Comparison of ENCODE assay signal across 19 cellular contexts in the genomic region with DNA sequence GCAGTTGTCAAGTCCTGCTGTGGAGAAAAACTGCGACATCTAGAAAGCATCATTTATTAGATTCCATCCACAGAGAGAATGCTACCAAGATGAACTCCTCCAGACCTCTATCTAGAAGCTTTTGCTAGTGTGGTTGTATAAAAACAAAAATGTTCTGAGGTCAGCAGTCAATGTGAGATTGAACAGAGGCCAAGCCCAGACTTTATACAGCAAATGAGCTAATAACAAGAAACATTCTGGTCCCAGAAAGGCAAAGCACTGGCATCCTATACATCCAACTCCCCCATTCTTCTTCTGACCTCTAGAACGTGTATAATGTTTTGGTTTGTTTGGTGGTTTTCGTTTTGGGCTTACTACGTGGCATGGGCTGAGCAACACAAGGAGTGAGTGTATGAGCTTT. TPM values are rescaled to one million over a fixed set of nuclear protein-coding genes. Genes with fewer than 3 reads are reported as not detected.
DNase-seq lines count a peak whose midpoint lies in the region; ATAC-seq and TF ChIP-seq lines count a peak whose summit lies in the region.
"Had no signal": no experiment of that assay in that cellular context is flagged by ENCODE, and none has a peak within 500 bp of the region (broad histone marks: within the 10 kb centered on the region; RNA-seq: fewer than 3 reads in every experiment).

No MANE protein-coding gene starts in this region.

- H3K27ac Mint-ChIP-seq in nephron progenitor cell = no peak overlapping the region
- H3K27ac Mint-ChIP-seq: CD8-positive, alpha-beta T cell had no signal

- H3K4me1 ChIP-seq in BLaER1 treated with 17β-estradiol and CSF1 and Interleukin-3, amounts not matched to agents 10 nM and 100 nM = peaks cover 7 to 49% (median 37%) of the 10 kb centered on the region in 10 experiments
- peaks cover 8% of the 10 kb centered on the region for H3K4me1 ChIP-seq in osteoblast (ENCODE audit: insufficient read depth, low read length)

- ATAC-seq in GM19455 (IDR thresholded peaks at IDR 0.05; ENCODE audit: unreplicated experiment) = no peak
- ATAC-seq: A549; CD8-positive, alpha-beta T cell had no signal

- H3K4me3 ChIP-seq in BLaER1 treated with 17β-estradiol and CSF1 and Interleukin-3, amounts not matched to agents 10 nM and 100 nM = no peak overlapping the region
- H3K4me3 ChIP-seq in astrocyte of the spinal cord (ENCODE audit: low read depth, low read length) = no peak overlapping the region
- H3K4me3 ChIP-seq in osteoblast (ENCODE audit: insufficient read depth, low read length) = no peak overlapping the region
- H3K4me3 ChIP-seq: A549 had no signal

- H3K27me3 Mint-ChIP-seq in nephron progenitor cell (ENCODE audit: low read depth, poor library complexity) = peaks cover 20% of the 10 kb centered on the region

- H3K4me2 ChIP-seq in BLaER1 treated with 17β-estradiol and CSF1 and Interleukin-3, amounts not matched to agents 10 nM and 100 nM = peak overlapping the region in 9 of 11 experiments; percentile 55 to 81 (median 66); a peak in 13 of 22 replicates
- H3K4me2 ChIP-seq in osteoblast (ENCODE audit: insufficient read depth, low read length) = no peak overlapping the region
- H3K4me2 ChIP-seq: A549 had no signal

- no peaks in the 10 kb centered on the region for H4K20me1 ChIP-seq in BLaER1 treated with 17β-estradiol and CSF1 and Interleukin-3, amounts not matched to agents 10 nM and 100 nM
- no peaks in the 10 kb centered on the region for H4K20me1 ChIP-seq in osteoblast (ENCODE audit: insufficient read depth, low read length)

- H3K4me1 Mint-ChIP-seq in nephron progenitor cell = peaks cover 12% of the 10 kb centered on the region

- no peaks in the 10 kb centered on the region for H3K27me3 ChIP-seq in BLaER1 treated with 17β-estradiol and CSF1 and Interleukin-3, amounts not matched to agents 10 nM and 100 nM
- H3K27me3 ChIP-seq in osteoblast (ENCODE audit: insufficient read depth, low read length) = peaks cover 10% of the 10 kb centered on the region

- H2AFZ ChIP-seq in osteoblast (ENCODE audit: low read length) = peak overlapping the region; percentile 45

- no peaks in the 10 kb centered on the region for H3K36me3 ChIP-seq in BLaER1 treated with 17β-estradiol and CSF1 and Interleukin-3, amounts not matched to agents 10 nM and 100 nM
- H3K36me3 ChIP-seq in osteoblast (ENCODE audit: insufficient read depth, low read length) = no peaks in the 10 kb centered on the region

- no peak overlapping the region for H3K4me3 Mint-ChIP-seq in nephron progenitor cell
- H3K4me3 Mint-ChIP-seq: CD8-positive, alpha-beta T cell had no signal

- no peaks in the 10 kb centered on the region for H3K36me3 Mint-ChIP-seq in nephron progenitor cell (ENCODE audit: low read depth)
- H3K36me3 Mint-ChIP-seq: CD8-positive, alpha-beta T cell had no signal

- H3K9me3 ChIP-seq in BLaER1 treated with 17β-estradiol and CSF1 and Interleukin-3, amounts not matched to agents 10 nM and 100 nM (replicated peaks in 1 of 11) = no peaks in the 10 kb centered on the region
- no peaks in the 10 kb centered on the region for H3K9me3 ChIP-seq in osteoblast (ENCODE audit: low read depth, low read length)
- H3K9me3 ChIP-seq: A549 had no signal

- no peaks in the 10 kb centered on the region for H3K79me2 ChIP-seq in osteoblast (ENCODE audit: insufficient read depth, low read length)

- no peak overlapping the region for H3K27ac ChIP-seq in BLaER1 treated with 17β-estradiol and CSF1 and Interleukin-3, amounts not matched to agents 10 nM and 100 nM
- H3K27ac ChIP-seq in osteoblast (ENCODE audit: low read depth, low read length) = no peak overlapping the region

- TF ChIP-seq CTCF in astrocyte of the spinal cord (IDR thresholded peaks at IDR 0.05; ENCODE audit: low read depth, low read length) (no peak), osteoblast (IDR thresholded peaks at IDR 0.05; ENCODE audit: extremely low read depth, low read depth, low read length) (no peak), nephron progenitor cell (IDR thresholded peaks at IDR 0.05) (no peak)

- in situ Hi-C loops in astrocyte of the spinal cord (cut with HindIII; ENCODE audit: low sequenced_read_pairs) = no loop called here

- DNase-seq in astrocyte of the spinal cord (ENCODE audit: low read depth, low spot score) = peak; percentile 74
- DNase-seq in fibroblast of peridontal ligament (ENCODE audit: extremely low read depth) = peak; percentile 79
- DNase-seq in osteoblast (ENCODE audit: insufficient read length, low spot score, missing footprints) = peak; percentile 53
- DNase-seq in nephron progenitor cell = no peak
- DNase-seq in NCI-H510A (lab: John Stamatoyannopoulos, UW) = no peak
- no peak for DNase-seq in MV-4-11 (lab: John Stamatoyannopoulos, UW)
- DNase-seq: CD8-positive, alpha-beta T cell; DND-41; GF-D8; Karpas-422; MM.1S; NCI-H1417; NCI-H1930; NCI-H2171; NCI-H446 treated with DMSO at 0.1 percent for 48 hours; NCI-H774 had no signal

- H3K9ac ChIP-seq in BLaER1 treated with 17β-estradiol and CSF1 and Interleukin-3, amounts not matched to agents 10 nM and 100 nM = no peak overlapping the region

- no peaks in the 10 kb centered on the region for H3K9me3 Mint-ChIP-seq in nephron progenitor cell
- H3K9me3 Mint-ChIP-seq: CD8-positive, alpha-beta T cell had no signal

RNA-seq across cellular contexts. Expression of gene RIN3, which starts 26.7 kb away (rescaled TPM):
- 7.6 and 10.3 TPM in 2 replicates for total RNA-seq in osteoblast

Comparison
In these comparisons a context has a peak if more than half of its experiments do, and no peak if none do; other contexts are left out.
1. DNase-seq: peak in astrocyte of the spinal cord (single experiment), fibroblast of peridontal ligament (single experiment) and osteoblast (single experiment); none in nephron progenitor cell (single experiment), NCI-H510A (single experiment) and MV-4-11 (single experiment).